In the genomic region with DNA sequence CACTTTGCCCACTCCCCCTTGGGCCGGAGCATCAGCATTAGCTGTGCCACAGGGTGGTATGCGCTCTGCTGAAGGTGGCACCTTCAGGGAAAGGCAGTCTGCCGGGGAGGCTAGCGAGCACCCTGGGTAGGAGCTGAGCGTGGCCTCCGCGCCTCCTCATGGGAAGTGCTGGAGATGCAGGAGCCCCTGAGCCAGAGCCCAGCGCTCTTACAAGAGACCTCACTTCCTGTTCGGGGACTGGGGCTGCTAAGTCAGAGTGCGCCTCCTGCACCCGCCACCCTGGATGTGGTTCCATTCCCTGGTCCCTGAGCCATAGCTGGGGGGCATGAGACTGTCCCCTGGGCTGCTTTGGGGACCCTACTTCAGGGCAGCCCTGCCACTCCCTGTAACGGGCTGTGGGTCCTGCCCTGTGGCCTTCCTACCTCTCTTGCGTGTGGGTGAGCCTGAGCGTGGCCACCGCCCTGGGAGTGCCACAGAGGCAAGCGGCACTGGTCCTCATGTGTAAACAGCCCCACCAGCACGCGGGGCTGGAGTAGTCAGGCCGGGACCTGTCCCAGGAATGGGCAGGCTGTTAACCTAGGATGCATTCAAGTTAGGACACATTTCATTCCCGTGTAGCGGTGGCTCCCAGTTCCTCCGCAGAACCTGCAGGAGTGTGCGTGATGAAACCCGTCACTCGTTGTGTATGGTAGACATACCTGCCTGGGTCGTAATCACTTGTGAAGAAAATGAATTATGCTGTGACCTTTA, we compare ENCODE assay signal across 28 cellular contexts. TPM values are rescaled to one million over a fixed set of nuclear protein-coding genes. Genes with fewer than 3 reads are reported as not detected.
DNase-seq lines count a peak whose midpoint lies in the region; ATAC-seq and TF ChIP-seq lines count a peak whose summit lies in the region.
"Had no signal": no experiment of that assay in that cellular context is flagged by ENCODE, and none has a peak within 500 bp of the region (broad histone marks: within the 10 kb centered on the region; RNA-seq: fewer than 3 reads in every experiment).

No MANE protein-coding gene starts in this region.

- TF ChIP-seq CTCF in osteoblast (IDR thresholded peaks at IDR 0.05; ENCODE audit: extremely low read depth, low read depth, low read length), result no peak
- no peak for TF ChIP-seq CTCF in vagina (IDR thresholded peaks at IDR 0.05)
- TF ChIP-seq CTCF in dorsolateral prefrontal cortex (IDR thresholded peaks at IDR 0.05 in 54 of 56, conservative IDR thresholded peaks at IDR 0.05 in 2 of 56; ENCODE audit: low read depth in 1 of 56, partially characterized antibody in 56 of 56), result no peak

- H4K20me1 ChIP-seq in osteoblast (ENCODE audit: insufficient read depth, low read length), result no peaks in the 10 kb centered on the region

- DNase-seq in Right ventricle myocardium superior (no peak), left cardiac atrium (no peak), epithelial cell of prostate (ENCODE audit: low read depth, low spot score) (peak; percentile 78), osteoblast (ENCODE audit: insufficient read length, low spot score, missing footprints) (peak; percentile 65), vagina (ENCODE audit: extremely low spot score in 2 of 2) (no peak), dorsolateral prefrontal cortex (no peak)
- DNase-seq: 8988T; activated CD4-positive, alpha-beta T cell treated with anti-CD3 and anti-CD28 coated beads, Interleukin-2, amount 50 U/mL, for 4 hours; activated CD4-positive, CD25-positive, alpha-beta regulatory T cell; activated naive CD4-positive, alpha-beta T cell treated with Interleukin-2 at 50 U/mL for 16 hours; body of pancreas; CD4-positive, CD25-positive, alpha-beta regulatory T cell; effector CD4-positive, alpha-beta T cell; erythroblast; foreskin melanocyte; heart right ventricle; IMR-90; naive B cell; NCI-H1105; NCI-H1930; NCI-H748 treated with DMSO at 0.1 percent for 48 hours; psoas muscle; stimulated activated naive CD8-positive, alpha-beta T cell treated with anti-CD3 and anti-CD28 coated beads, Interleukin-15, amount 100 ng/mL, for 72 hours; T-helper 1 cell had no signal

- H3K27ac ChIP-seq in epithelial cell of prostate (peak overlapping the region; percentile 76), osteoblast (ENCODE audit: low read depth, low read length) (no peak overlapping the region), vagina (peak overlapping the region; percentile 4), dorsolateral prefrontal cortex (peak overlapping the region in 1 of 59 donors; percentile 30)
- H3K27ac ChIP-seq: body of pancreas, heart right ventricle, psoas muscle had no signal

- H3K79me2 ChIP-seq in osteoblast (ENCODE audit: insufficient read depth, low read length), result peaks cover 29% of the 10 kb centered on the region

- no peak overlapping the region for H2AFZ ChIP-seq in osteoblast (ENCODE audit: low read length)

- H3K4me1 ChIP-seq in osteoblast (ENCODE audit: insufficient read depth, low read length) (peaks cover 1% of the 10 kb centered on the region), vagina (peaks cover 8% of the 10 kb centered on the region)
- H3K4me1 ChIP-seq: body of pancreas, psoas muscle had no signal

- H3K36me3 ChIP-seq in osteoblast (ENCODE audit: insufficient read depth, low read length) (peaks cover 16% of the 10 kb centered on the region), vagina (no peaks in the 10 kb centered on the region)

- no peak overlapping the region for H3K4me2 ChIP-seq in osteoblast (ENCODE audit: insufficient read depth, low read length)

- H3K4me3 ChIP-seq in osteoblast (ENCODE audit: insufficient read depth, low read length), result no peak overlapping the region
- no peak overlapping the region for H3K4me3 ChIP-seq in vagina
- H3K4me3 ChIP-seq in dorsolateral prefrontal cortex, result no peak overlapping the region
- H3K4me3 ChIP-seq: body of pancreas, GM12878, heart right ventricle, psoas muscle, tibial nerve had no signal

- H3K9me3 ChIP-seq in osteoblast (ENCODE audit: low read depth, low read length) (no peaks in the 10 kb centered on the region), vagina (no peaks in the 10 kb centered on the region)
- H3K9me3 ChIP-seq: body of pancreas, heart right ventricle, psoas muscle, tibial nerve had no signal

- TF ChIP-seq POLR2A in vagina (IDR thresholded peaks at IDR 0.05), result no peak

- peak; percentile 15 for ATAC-seq in Right ventricle myocardium superior (ENCODE audit: poor library complexity)
- ATAC-seq in left cardiac atrium, result no peak
- ATAC-seq in HG03175 (IDR thresholded peaks at IDR 0.05; ENCODE audit: unreplicated experiment), result no peak
- ATAC-seq in GM21390 (IDR thresholded peaks at IDR 0.05; ENCODE audit: unreplicated experiment), result no peak
- ATAC-seq: body of pancreas; GM12878; stimulated activated naive CD8-positive, alpha-beta T cell treated with anti-CD3 and anti-CD28 coated beads, Interleukin-15, amount 100 ng/mL, for 72 hours had no signal

- no peaks in the 10 kb centered on the region for H3K27me3 ChIP-seq in osteoblast (ENCODE audit: insufficient read depth, low read length)
- no peaks in the 10 kb centered on the region for H3K27me3 ChIP-seq in vagina
- H3K27me3 ChIP-seq in dorsolateral prefrontal cortex, result no peaks in the 10 kb centered on the region
- H3K27me3 ChIP-seq: body of pancreas, heart right ventricle, tibial nerve had no signal

- intact Hi-C loops in Right ventricle myocardium superior (cut with DNase I) (no loop called here), left cardiac atrium (cut with DNase I) (no loop called here), vagina (cut with DNase I) (no loop called here), dorsolateral prefrontal cortex (cut with DNase I) (no loop called here)

RNA-seq across cellular contexts. Expression of a gene that starts 19.4 kb away (rescaled TPM):
- total RNA-seq in Right ventricle myocardium superior (60.6 TPM), left cardiac atrium (10 to 100 TPM; 37.8 to 42.5 TPM), osteoblast (23.0 and 24.6 TPM in 2 replicates), vagina (17.2 TPM), dorsolateral prefrontal cortex (10 to 100 TPM; 21.7 to 47.0 (median 35.6) TPM)

RNA-seq across cellular contexts. Expression of a gene that starts 19.7 kb away (rescaled TPM):
- total RNA-seq in Right ventricle myocardium superior (14.3 TPM), left cardiac atrium (10 to 100 TPM; 15.2 to 23.6 TPM), osteoblast (28.6 and 30.8 TPM in 2 replicates), vagina (21.6 TPM), dorsolateral prefrontal cortex (10 to 100 TPM; 25.3 to 45.6 (median 35.3) TPM)

RNA-seq across cellular contexts. Expression of a gene that starts 46.9 kb away (rescaled TPM):
- total RNA-seq in Right ventricle myocardium superior, result 152 TPM
- total RNA-seq in left cardiac atrium, result 100 to 1,000 TPM; 118 to 139 TPM
- total RNA-seq in osteoblast, result 198 and 205 TPM in 2 replicates
- total RNA-seq in vagina, result 322 TPM
- 100 to 1,000 TPM; 362 to 692 (median 542) TPM for total RNA-seq in dorsolateral prefrontal cortex

RNA-seq across cellular contexts. Expression of a gene that starts 53.1 kb away (rescaled TPM):
- 5.0 TPM for total RNA-seq in Right ventricle myocardium superior
- 1 to 10 TPM; 6.0 to 8.5 TPM for total RNA-seq in left cardiac atrium
- 9.0 and 10.6 TPM in 2 replicates for total RNA-seq in osteoblast
- total RNA-seq in vagina, result 17.7 TPM
- 10 to 100 TPM in 119 of 120 experiments, 1 to 10 TPM in 1; 9.8 to 20.3 (median 14.3) TPM for total RNA-seq in dorsolateral prefrontal cortex

RNA-seq across cellular contexts. Expression of a gene that starts 59.5 kb away (rescaled TPM):
- total RNA-seq in Right ventricle myocardium superior, result 702 TPM
- total RNA-seq in left cardiac atrium, result 100 to 1,000 TPM; 407 to 412 TPM
- 5.1 and 8.3 TPM in 2 replicates for total RNA-seq in osteoblast
- total RNA-seq in vagina, result 179 TPM
- total RNA-seq in dorsolateral prefrontal cortex, result 1,000 to 10,000 TPM; 1,109 to 2,418 (median 1,592) TPM

Comparison
In these comparisons a context has a peak if more than half of its experiments do, and no peak if none do; other contexts are left out.
1. DNase-seq: peak in epithelial cell of prostate (single experiment) and osteoblast (single experiment); none in Right ventricle myocardium superior (single experiment), left cardiac atrium (single experiment), vagina (0 of 2) and dorsolateral prefrontal cortex (0 of 10).